In genomic region chr19:17757125-17757524, GRCh38 we compare ENCODE assay signal across 10 cellular contexts. TPM values are rescaled to one million over a fixed set of nuclear protein-coding genes. Genes with fewer than 3 reads are reported as not detected.
A peak's percentile ranks its signal among the peaks of the same experiment; 100 is the strongest.
DNase-seq lines count a peak whose midpoint lies in the region; FAIRE-seq and TF ChIP-seq lines count a peak whose summit lies in the region.
"Had no signal": no experiment of that assay in that cellular context is flagged by ENCODE, and none has a peak within 500 bp of the region (broad histone marks: within the 10 kb centered on the region; RNA-seq: fewer than 3 reads in every experiment).

No MANE protein-coding gene starts in this region.

- no peaks in the 10 kb centered on the region for H3K27me3 Mint-ChIP-seq in dendritic cell treated with granulocyte-macrophage colony-stimulating factor and Interleukin-4, amounts not matched to agents 40 ng/mL and 50 ng/mL, for 4 days

- TF ChIP-seq CTCF in smooth muscle cell (IDR thresholded peaks at IDR 0.05; ENCODE audit: borderline replicate concordance, insufficient read depth, poor library complexity, severe bottlenecking): no peak

- intact Hi-C loops in dendritic cell treated with granulocyte-macrophage colony-stimulating factor and Interleukin-4, amounts not matched to agents 40 ng/mL and 50 ng/mL, for 4 days (cut with micrococcal nuclease): no loop called here

- no peak overlapping the region for H2AFZ ChIP-seq in smooth muscle cell (ENCODE audit: low read depth)

- DNase-seq in D341Med (ENCODE audit: low spot score): peak; percentile 85
- DNase-seq in NCI-H2196 treated with DMSO at 0.1 percent for 48 hours (lab: John Stamatoyannopoulos, UW; ENCODE audit: unreplicated experiment): peak; percentile 40
- DNase-seq in nucleus accumbens (lab: John Stamatoyannopoulos, UW): peak in 54 of 56 donors; percentile 51 to 96 (median 90)
- no peak for DNase-seq in smooth muscle cell (lab: John Stamatoyannopoulos, UW; ENCODE audit: unreplicated experiment)
- DNase-seq in stimulated activated CD4-positive, alpha-beta T cell treated with anti-CD3 and anti-CD28 coated beads, Interleukin-1b, Interleukin-23, amount 100 ng/mL, for 48 hours: no peak
- DNase-seq in NK-92 treated with Interleukin-12 subunit alpha and Interleukin-12 subunit beta, amount 100 ng/mL, for 24 hours (lab: John Stamatoyannopoulos, UW): no peak
- DNase-seq in GM12892 (ENCODE audit: insufficient read length): no peak
- DNase-seq: NCI-H345 had no signal

- no peaks in the 10 kb centered on the region for H3K9me3 Mint-ChIP-seq in dendritic cell treated with granulocyte-macrophage colony-stimulating factor and Interleukin-4, amounts not matched to agents 40 ng/mL and 50 ng/mL, for 4 days

- H3K4me3 Mint-ChIP-seq in dendritic cell treated with granulocyte-macrophage colony-stimulating factor and Interleukin-4, amounts not matched to agents 40 ng/mL and 50 ng/mL, for 4 days: no peak overlapping the region

- no peak overlapping the region for H3K27ac ChIP-seq in smooth muscle cell (ENCODE audit: low read depth)

- 87% methylated on average over 9 of the region's 9 CpGs for WGBS in smooth muscle cell (ENCODE audit: low lambda C conversion rate)

- H3K4me1 ChIP-seq in smooth muscle cell (ENCODE audit: low read depth): peaks cover 7% of the 10 kb centered on the region

- peaks cover 50% of the 10 kb centered on the region for H3K4me1 Mint-ChIP-seq in dendritic cell treated with granulocyte-macrophage colony-stimulating factor and Interleukin-4, amounts not matched to agents 40 ng/mL and 50 ng/mL, for 4 days (ENCODE audit: low read depth)

- no peaks in the 10 kb centered on the region for H3K79me2 ChIP-seq in smooth muscle cell (ENCODE audit: low read depth)

- no peak for FAIRE-seq in GM12892 (lab: Jason Lieb, UNC)

- no peak overlapping the region for H3K9ac ChIP-seq in smooth muscle cell (ENCODE audit: low read depth)

- no peaks in the 10 kb centered on the region for H3K36me3 ChIP-seq in smooth muscle cell (ENCODE audit: low read depth)

- H3K27ac Mint-ChIP-seq in dendritic cell treated with granulocyte-macrophage colony-stimulating factor and Interleukin-4, amounts not matched to agents 40 ng/mL and 50 ng/mL, for 4 days: peak overlapping the region; percentile 20

- peaks cover 92% of the 10 kb centered on the region for H3K36me3 Mint-ChIP-seq in dendritic cell treated with granulocyte-macrophage colony-stimulating factor and Interleukin-4, amounts not matched to agents 40 ng/mL and 50 ng/mL, for 4 days (ENCODE audit: low read depth)

- no peak overlapping the region for H3K4me2 ChIP-seq in smooth muscle cell

- no peaks in the 10 kb centered on the region for H3K9me3 ChIP-seq in smooth muscle cell (replicated peaks; ENCODE audit: low read depth)

- no peaks in the 10 kb centered on the region for H3K27me3 ChIP-seq in smooth muscle cell (ENCODE audit: low read depth)

- H4K20me1 ChIP-seq in smooth muscle cell (ENCODE audit: low read depth): no peaks in the 10 kb centered on the region

- no peak overlapping the region for H3K4me3 ChIP-seq in smooth muscle cell

- no peaks in the 10 kb centered on the region for H3F3A ChIP-seq in smooth muscle cell (ENCODE audit: low read depth)

- no peak for TF ChIP-seq POLR2A in GM12892 (IDR thresholded peaks at IDR 0.05; ENCODE audit: low read depth, low read length)

RNA-seq across cellular contexts. Expression of gene FCHO1, which starts 5.8 kb away (rescaled TPM):
- total RNA-seq in smooth muscle cell: 1.0 and 18.0 TPM in 2 replicates
- 5.3 and 5.7 TPM in 2 replicates for polyA plus RNA-seq in smooth muscle cell
- polyA plus RNA-seq in GM12892 (2012; ENCODE audit: missing spikeins): 19.9 TPM

RNA-seq across cellular contexts. Expression of gene B3GNT3, which starts 37.8 kb away (rescaled TPM):
- 0.67 and 2.8 TPM in 2 replicates for total RNA-seq in smooth muscle cell
- polyA plus RNA-seq in smooth muscle cell: 0.56 TPM in 1 of 2 replicates, not detected in the other
- not detected for polyA plus RNA-seq in GM12892 (2012; ENCODE audit: missing spikeins)
- total RNA-seq: activated CD8-positive, alpha-beta memory T cell treated with anti-CD3 and anti-CD28 coated beads for 36 hours had no signal

RNA-seq across cellular contexts. Expression of gene MAP1S, which starts 37.8 kb away (rescaled TPM):
- total RNA-seq in smooth muscle cell: 10.2 and 11.7 TPM in 2 replicates
- 55.5 and 62.1 TPM in 2 replicates for polyA plus RNA-seq in smooth muscle cell
- polyA plus RNA-seq in GM12892 (2012; ENCODE audit: missing spikeins): 16.0 TPM

Comparison
In these comparisons a context has a peak if more than half of its experiments do, and no peak if none do; other contexts are left out.
1. DNase-seq: peak in D341Med (single experiment), NCI-H2196 treated with DMSO at 0.1 percent for 48 hours (single experiment) and nucleus accumbens (54 of 56); none in smooth muscle cell (single experiment), stimulated activated CD4-positive, alpha-beta T cell treated with anti-CD3 and anti-CD28 coated beads, Interleukin-1b, Interleukin-23, amount 100 ng/mL, for 48 hours (single experiment), NK-92 treated with Interleukin-12 subunit alpha and Interleukin-12 subunit beta, amount 100 ng/mL, for 24 hours (single experiment) and GM12892 (single experiment).